ENCODE assay signal across 9 cellular contexts in genomic region chr19:16888629-16889371, GRCh38. TPM values are rescaled to one million over a fixed set of nuclear protein-coding genes. Genes with fewer than 3 reads are reported as not detected.
A peak's percentile ranks its signal among the peaks of the same experiment; 100 is the strongest.
DNase-seq lines count a peak whose midpoint lies in the region; ATAC-seq and TF ChIP-seq lines count a peak whose summit lies in the region.
"Had no signal": no experiment of that assay in that cellular context is flagged by ENCODE, and none has a peak within 500 bp of the region (broad histone marks: within the 10 kb centered on the region; RNA-seq: fewer than 3 reads in every experiment).

TSS of gene F2RL3 (plus strand) at chr19:16888999. CDS start at chr19:16889190, 191 bp downstream.

- H3K27ac ChIP-seq in transverse colon, result peak within 1 kb of the TSS; percentile 45 to 71 (median 56)

- peaks cover under 1% of the 10 kb centered on the region for H3K36me3 Mint-ChIP-seq in activated CD4-positive, alpha-beta memory T cell treated with anti-CD3 and anti-CD28 coated beads, Interleukin-2, amount 10 ng/mL, durations not matched to agents 7 days and 5 days (ENCODE audit: low read depth)
- no peaks in the 10 kb centered on the region for H3K36me3 Mint-ChIP-seq in activated CD4-positive, alpha-beta memory T cell treated with anti-CD3 and anti-CD28 coated beads for 36 hours
- H3K36me3 Mint-ChIP-seq: CD4-positive, CD25-positive, alpha-beta regulatory T cell had no signal

- H3K4me1 ChIP-seq in transverse colon, result peaks cover 0 to 9% (median 2%) of the 10 kb centered on the region in 4 donors

- H3K27me3 Mint-ChIP-seq in activated CD4-positive, alpha-beta memory T cell treated with anti-CD3 and anti-CD28 coated beads, Interleukin-2, amount 10 ng/mL, durations not matched to agents 7 days and 5 days, result peaks cover 3% of the 10 kb centered on the region
- peaks cover 13% of the 10 kb centered on the region for H3K27me3 Mint-ChIP-seq in activated CD4-positive, alpha-beta memory T cell treated with anti-CD3 and anti-CD28 coated beads for 36 hours

- H3K9me3 ChIP-seq in transverse colon, result no peaks in the 10 kb centered on the region

- peak; percentile 35 to 42 for ATAC-seq in left cardiac atrium

- in situ Hi-C loops in transverse colon (cut with MboI; ENCODE audit: low pct_ligation_motif_present in 1 of 4, low pct_unique_long_range_greater_than_20kb in 1 of 4, low sequenced_read_pairs in 3 of 4), result no loop called here

- POLR2A ChIA-PET in activated CD4-positive, alpha-beta memory T cell treated with anti-CD3 and anti-CD28 coated beads, Interleukin-2, amount 10 ng/mL, durations not matched to agents 7 days and 5 days (lab: Charles Lee), result no interaction called here
- POLR2A ChIA-PET in activated CD4-positive, alpha-beta memory T cell treated with anti-CD3 and anti-CD28 coated beads for 36 hours (lab: Charles Lee), result no interaction called here

- H3K27me3 ChIP-seq in transverse colon, result no peaks in the 10 kb centered on the region

- CTCF ChIA-PET in activated CD4-positive, alpha-beta memory T cell treated with anti-CD3 and anti-CD28 coated beads, Interleukin-2, amount 10 ng/mL, durations not matched to agents 7 days and 5 days (lab: Charles Lee), result interaction anchor here (1.4 kb wide), 1 partner anchor 11 kb away, joined by 4 read pairs; no protein-coding TSS in a partner anchor
- CTCF ChIA-PET in activated CD4-positive, alpha-beta memory T cell treated with anti-CD3 and anti-CD28 coated beads for 36 hours (lab: Charles Lee), result no interaction called here

- no peak for TF ChIP-seq CTCF in transverse colon (IDR thresholded peaks at IDR 0.05)

- H3K4me1 Mint-ChIP-seq in activated CD4-positive, alpha-beta memory T cell treated with anti-CD3 and anti-CD28 coated beads, Interleukin-2, amount 10 ng/mL, durations not matched to agents 7 days and 5 days, result peaks cover 36% of the 10 kb centered on the region
- H3K4me1 Mint-ChIP-seq in activated CD4-positive, alpha-beta memory T cell treated with anti-CD3 and anti-CD28 coated beads for 36 hours (ENCODE audit: low read depth), result peaks cover 5% of the 10 kb centered on the region

- intact Hi-C loops in activated CD4-positive, alpha-beta memory T cell treated with anti-CD3 and anti-CD28 coated beads for 36 hours (cut with micrococcal nuclease), result no loop called here
- intact Hi-C loops in left cardiac atrium (cut with DNase I) (no loop called here), transverse colon (cut with DNase I; ENCODE audit: low total_unique reads) (no loop called here)

- WGBS in transverse colon (ENCODE audit: low coverage in 1 of 2), 2 donors, result 44% methylated on average over 28 of the region's 31 CpGs; no CpG with 5 or more reads in 1 of the 2 donors

- peak within 1 kb of the TSS in 2 of 4 donors; percentile 14 to 20 for H3K4me3 ChIP-seq in transverse colon

- H3K36me3 ChIP-seq in transverse colon, result no peaks in the 10 kb centered on the region

- DNase-seq in activated CD4-positive, alpha-beta memory T cell treated with anti-CD3 and anti-CD28 coated beads, Interleukin-2, amount 10 ng/mL, durations not matched to agents 7 days and 5 days, result peak; percentile 44
- DNase-seq in activated CD4-positive, alpha-beta memory T cell treated with anti-CD3 and anti-CD28 coated beads for 36 hours, result no peak
- DNase-seq in OCI-M2 (lab: John Stamatoyannopoulos, UW; ENCODE audit: unreplicated experiment) (peak; percentile 98), left cardiac atrium (peak; percentile 72), transverse colon (peak; percentile 70), NCI-H226 (no peak)
- no peak for DNase-seq in stimulated activated CD4-positive, alpha-beta T cell treated with anti-CD3 and anti-CD28 coated beads, Interleukin-2, amount 100 ng/mL, for 48 hours
- no peak for DNase-seq in effector CD4-positive, alpha-beta T cell

- H3K27ac Mint-ChIP-seq in activated CD4-positive, alpha-beta memory T cell treated with anti-CD3 and anti-CD28 coated beads, Interleukin-2, amount 10 ng/mL, durations not matched to agents 7 days and 5 days, result peak within 1 kb of the TSS; percentile 52
- H3K27ac Mint-ChIP-seq in activated CD4-positive, alpha-beta memory T cell treated with anti-CD3 and anti-CD28 coated beads for 36 hours, result no peak within 1 kb of the TSS
- H3K27ac Mint-ChIP-seq: CD4-positive, CD25-positive, alpha-beta regulatory T cell had no signal

- H3K4me3 Mint-ChIP-seq in activated CD4-positive, alpha-beta memory T cell treated with anti-CD3 and anti-CD28 coated beads, Interleukin-2, amount 10 ng/mL, durations not matched to agents 7 days and 5 days, result no peak within 1 kb of the TSS
- H3K4me3 Mint-ChIP-seq in activated CD4-positive, alpha-beta memory T cell treated with anti-CD3 and anti-CD28 coated beads for 36 hours, result no peak within 1 kb of the TSS
- H3K4me3 Mint-ChIP-seq: CD4-positive, CD25-positive, alpha-beta regulatory T cell had no signal

- TF ChIP-seq EP300 in transverse colon (IDR thresholded peaks at IDR 0.05; ENCODE audit: low read depth), result peak; percentile 53

- no peak for TF ChIP-seq POLR2A in transverse colon (IDR thresholded peaks at IDR 0.05)

- no peaks in the 10 kb centered on the region for H3K9me3 Mint-ChIP-seq in activated CD4-positive, alpha-beta memory T cell treated with anti-CD3 and anti-CD28 coated beads, Interleukin-2, amount 10 ng/mL, durations not matched to agents 7 days and 5 days
- no peaks in the 10 kb centered on the region for H3K9me3 Mint-ChIP-seq in activated CD4-positive, alpha-beta memory T cell treated with anti-CD3 and anti-CD28 coated beads for 36 hours

RNA-seq across cellular contexts. Expression of gene F2RL3, which starts in this region (rescaled TPM):
- total RNA-seq in activated CD4-positive, alpha-beta memory T cell treated with anti-CD3 and anti-CD28 coated beads, Interleukin-2, amount 10 ng/mL, durations not matched to agents 7 days and 5 days, result under 1 TPM; 0.08 to 0.13 TPM
- not detected for total RNA-seq in activated CD4-positive, alpha-beta memory T cell treated with anti-CD3 and anti-CD28 coated beads for 36 hours
- total RNA-seq in left cardiac atrium (1 to 10 TPM; 2.3 TPM), transverse colon (10 to 100 TPM in 2 of 4 donors, 1 to 10 TPM in 2; 2.2 to 22.7 (median 9.1) TPM)

Comparison
In these comparisons a context has a peak if more than half of its experiments do, and no peak if none do; other contexts are left out.
1. Peak in DNase-seq in activated CD4-positive, alpha-beta memory T cell treated with anti-CD3 and anti-CD28 coated beads, Interleukin-2, amount 10 ng/mL, durations not matched to agents 7 days and 5 days; RNA of the gene not detected or under 1 TPM.
2. DNase-seq: peak in OCI-M2 (single experiment), left cardiac atrium (single experiment) and transverse colon (single experiment); none in activated CD4-positive, alpha-beta memory T cell treated with anti-CD3 and anti-CD28 coated beads for 36 hours (single experiment), stimulated activated CD4-positive, alpha-beta T cell treated with anti-CD3 and anti-CD28 coated beads, Interleukin-2, amount 100 ng/mL, for 48 hours (0 of 2), effector CD4-positive, alpha-beta T cell (single experiment) and NCI-H226 (single experiment).